16 cellular contexts compared by ENCODE assay signal in the genomic region with DNA sequence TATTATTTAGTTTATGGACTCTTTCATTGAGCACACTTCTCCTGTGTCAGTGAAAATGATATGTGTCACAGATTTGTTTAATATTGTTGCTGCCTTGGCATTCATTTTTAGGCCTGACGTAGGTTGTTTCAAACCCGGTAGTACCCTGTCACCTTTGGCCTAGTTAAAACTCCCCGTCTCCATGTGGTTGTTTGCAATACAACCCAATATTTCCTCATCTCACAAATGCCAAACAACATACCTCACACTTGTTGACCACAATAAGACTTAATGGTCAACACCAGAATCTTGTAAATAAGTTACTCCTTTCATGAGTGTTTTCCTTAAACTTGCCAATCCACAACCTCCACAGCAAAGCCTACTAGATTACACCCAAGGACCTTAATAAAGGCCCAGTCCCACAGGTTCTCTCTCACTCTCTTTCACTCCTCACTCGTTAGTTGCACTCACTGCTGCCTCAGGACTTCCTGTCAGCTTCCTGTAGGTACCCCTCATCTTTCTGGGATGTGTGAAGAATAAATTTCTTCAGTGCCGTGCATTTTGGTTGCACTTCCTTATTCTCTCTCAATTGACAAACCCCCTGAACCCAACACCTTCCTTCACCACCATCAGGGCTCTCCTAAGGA. TPM values are rescaled to one million over a fixed set of nuclear protein-coding genes. Genes with fewer than 3 reads are reported as not detected.
"Had no signal": no experiment of that assay in that cellular context is flagged by ENCODE, and none has a peak within 500 bp of the region (broad histone marks: within the 10 kb centered on the region; RNA-seq: fewer than 3 reads in every experiment).

No MANE protein-coding gene starts in this region.

- H3K4me3 ChIP-seq: esophagus squamous epithelium, lung, right atrium auricular region, smooth muscle cell, suprapubic skin had no signal

- H3K9me3 Mint-ChIP-seq: activated T-helper 1 cell treated with anti-CD3 and anti-CD28 coated beads, Interleukin-12 subunit alpha, Interleukin-12 subunit beta, Interleukin-2, Interleukin-4 antibody, amounts not matched to agents 30 ng/mL and 10 ng/mL and 1 ng/mL, durations not matched to agents 14 hours and 24 hours and 36 hours; naive B cell had no signal

- H3K4me3 Mint-ChIP-seq: activated T-helper 1 cell treated with anti-CD3 and anti-CD28 coated beads, Interleukin-12 subunit alpha, Interleukin-12 subunit beta, Interleukin-2, Interleukin-4 antibody, amounts not matched to agents 30 ng/mL and 10 ng/mL and 1 ng/mL, durations not matched to agents 14 hours and 24 hours and 36 hours; naive B cell had no signal

- H3K27ac ChIP-seq: esophagus squamous epithelium, right atrium auricular region, suprapubic skin had no signal

- H3K4me1 Mint-ChIP-seq: naive B cell had no signal

- H3K27me3 Mint-ChIP-seq: naive B cell had no signal

- DNase-seq: activated CD4-positive, CD25-positive, alpha-beta regulatory T cell treated with anti-CD3 and anti-CD28 coated beads, Interleukin-2, amount 50 U/mL, for 72 hours; activated naive CD4-positive, alpha-beta T cell treated with Interleukin-2 at 50 U/mL for 16 hours; esophagus squamous epithelium; head of caudate nucleus; left colon; naive B cell; nucleus accumbens; stimulated activated naive CD8-positive, alpha-beta T cell treated with anti-CD3 and anti-CD28 coated beads, Interleukin-15, Interleukin-2, amounts not matched to agents 100 U/mL and 50 U/mL, for 24 hours; T-helper 9 cell had no signal

- H3K27ac Mint-ChIP-seq: activated T-helper 1 cell treated with anti-CD3 and anti-CD28 coated beads, Interleukin-12 subunit alpha, Interleukin-12 subunit beta, Interleukin-2, Interleukin-4 antibody, amounts not matched to agents 30 ng/mL and 10 ng/mL and 1 ng/mL, durations not matched to agents 14 hours and 24 hours and 36 hours; naive B cell had no signal

- H3K36me3 Mint-ChIP-seq: naive B cell had no signal

- H3K36me3 ChIP-seq: esophagus squamous epithelium, right atrium auricular region, suprapubic skin had no signal

- H3K27me3 ChIP-seq: right atrium auricular region, suprapubic skin had no signal

- H3K4me1 ChIP-seq: esophagus squamous epithelium, right atrium auricular region, suprapubic skin had no signal

- FAIRE-seq: frontal cortex had no signal

- H3K4me2 ChIP-seq: smooth muscle cell had no signal

- H3K9me3 ChIP-seq: esophagus squamous epithelium, right atrium auricular region, suprapubic skin had no signal

RNA-seq across cellular contexts. Expression of gene IL13RA2, which starts 31.3 kb away (rescaled TPM):
- total RNA-seq: activated CD8-positive, alpha-beta memory T cell treated with anti-CD3 and anti-CD28 coated beads for 36 hours; activated T-helper 1 cell treated with anti-CD3 and anti-CD28 coated beads, Interleukin-12 subunit alpha, Interleukin-12 subunit beta, Interleukin-2, Interleukin-4 antibody, amounts not matched to agents 30 ng/mL and 10 ng/mL and 1 ng/mL, durations not matched to agents 14 hours and 24 hours and 36 hours had no signal
